Comparison of ENCODE assay signal across 35 cellular contexts in the genomic region with DNA sequence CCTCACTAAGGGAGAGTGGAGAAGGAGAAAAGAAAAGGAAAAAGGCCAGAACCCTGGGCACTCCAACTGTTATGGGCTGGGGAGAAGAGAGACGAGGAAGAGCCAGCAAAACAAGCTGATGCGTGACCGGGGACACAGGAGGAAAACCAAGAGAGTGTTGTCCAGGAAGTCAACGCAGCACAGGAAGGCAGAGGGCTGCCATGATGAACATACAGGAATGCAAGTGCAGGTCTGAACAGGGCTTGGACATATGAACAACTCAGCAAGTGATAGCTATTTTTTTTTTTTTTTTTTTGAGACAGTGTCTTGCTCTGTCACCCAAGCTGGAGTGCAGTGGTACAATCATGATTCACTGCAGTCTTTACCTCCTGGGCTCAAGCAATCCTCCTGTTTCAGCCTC. TPM values are rescaled to one million over a fixed set of nuclear protein-coding genes. Genes with fewer than 3 reads are reported as not detected.
"Had no signal": no experiment of that assay in that cellular context is flagged by ENCODE, and none has a peak within 500 bp of the region (broad histone marks: within the 10 kb centered on the region; RNA-seq: fewer than 3 reads in every experiment).

No MANE protein-coding gene starts in this region.

- H3K27me3 ChIP-seq: body of pancreas, Peyer's patch had no signal

- ATAC-seq: activated CD8-positive, alpha-beta T cell treated with anti-CD3 and anti-CD28 coated beads for 36 hours; activated naive CD4-positive, alpha-beta T cell treated with anti-CD3 and anti-CD28 coated beads, Interleukin-2, amount 50 U/mL, for 72 hours; activated T-cell treated with anti-CD3 and anti-CD28 coated beads, Interleukin-2, amount 50 U/mL, for 72 hours; activated T-helper 17 cell treated with anti-CD3 and anti-CD28 coated beads, Interleukin-2, amount 50 U/mL, for 72 hours; body of pancreas; PC-3 had no signal

- DNase-seq: activated CD4-positive, alpha-beta T cell treated with anti-CD3 and anti-CD28 coated beads, Interleukin-2, amount 10 ng/mL, durations not matched to agents 24 days and 14 days; activated CD4-positive, alpha-beta T cell treated with anti-CD3 and anti-CD28 coated beads, Interleukin-2, amount 50 U/mL, for 4 hours; activated CD8-positive, alpha-beta T cell treated with anti-CD3 and anti-CD28 coated beads for 36 hours; activated gamma-delta T cell treated with Interleukin-2 at 50 U/mL for 16 hours; activated naive CD4-positive, alpha-beta T cell treated with anti-CD3 and anti-CD28 coated beads for 36 hours; activated T-cell treated with anti-CD3 and anti-CD28 coated beads, Interleukin-2, amount 50 U/mL, for 1 hour; activated T-cell treated with anti-CD3 and anti-CD28 coated beads, Interleukin-2, amount 50 U/mL, for 72 hours; body of pancreas; central memory CD4-positive, alpha-beta T cell; NCI-H1092 treated with DMSO at 0.1 percent for 48 hours; NCI-H1417; NCI-H146; NCI-H187; NCI-H2081; NCI-H226; NCI-H446 treated with DMSO at 0.1 percent for 48 hours; NCI-H524; NCI-H69; NK-92 treated with Interleukin-12 subunit alpha and Interleukin-12 subunit beta, amount 100 ng/mL, for 24 hours; PC-3; Peyer's patch; Right ventricle myocardium superior; RPMI8226; SW 1271; T-helper 1 cell; T-helper 2 cell; T-helper 9 cell had no signal

- H3K4me1 ChIP-seq: adrenal gland, body of pancreas, breast epithelium, Peyer's patch had no signal

- FAIRE-seq: astrocyte had no signal

- H3K4me3 ChIP-seq: adrenal gland, body of pancreas, breast epithelium, Peyer's patch had no signal

- H3K27ac ChIP-seq: adrenal gland, body of pancreas, breast epithelium, KMS-11, Peyer's patch had no signal

- H3K36me3 ChIP-seq: adrenal gland, breast epithelium, Peyer's patch had no signal

RNA-seq across cellular contexts. Expression of gene SIX3, which starts 28.4 kb away (rescaled TPM):
- total RNA-seq: activated CD4-positive, alpha-beta T cell treated with anti-CD3 and anti-CD28 coated beads, Interleukin-2, amount 10 ng/mL, durations not matched to agents 24 days and 14 days; activated CD8-positive, alpha-beta T cell treated with anti-CD3 and anti-CD28 coated beads for 36 hours; activated naive CD4-positive, alpha-beta T cell treated with anti-CD3 and anti-CD28 coated beads for 36 hours; activated naive CD4-positive, alpha-beta T cell treated with anti-CD3 and anti-CD28 coated beads, Interleukin-2, amount 50 U/mL, for 72 hours; activated T-cell treated with anti-CD3 and anti-CD28 coated beads, Interleukin-2, amount 50 U/mL, for 72 hours; activated T-helper 17 cell treated with anti-CD3 and anti-CD28 coated beads, Interleukin-2, amount 50 U/mL, for 72 hours; adrenal gland; breast epithelium; LHCN-M2; Peyer's patch; Right ventricle myocardium superior had no signal
- polyA plus RNA-seq: adrenal gland had no signal

RNA-seq across cellular contexts. Expression of gene SIX2, which starts 39.3 kb away (rescaled TPM):
- total RNA-seq: activated CD4-positive, alpha-beta T cell treated with anti-CD3 and anti-CD28 coated beads, Interleukin-2, amount 10 ng/mL, durations not matched to agents 24 days and 14 days; activated CD8-positive, alpha-beta memory T cell treated with anti-CD3 and anti-CD28 coated beads for 36 hours; activated CD8-positive, alpha-beta T cell treated with anti-CD3 and anti-CD28 coated beads for 36 hours; activated naive CD4-positive, alpha-beta T cell treated with anti-CD3 and anti-CD28 coated beads for 36 hours; activated naive CD4-positive, alpha-beta T cell treated with anti-CD3 and anti-CD28 coated beads, Interleukin-2, amount 50 U/mL, for 72 hours; activated T-helper 17 cell treated with anti-CD3 and anti-CD28 coated beads, Interleukin-2, amount 50 U/mL, for 72 hours; Peyer's patch had no signal
